35 cellular contexts compared by ENCODE assay signal in the genomic region with DNA sequence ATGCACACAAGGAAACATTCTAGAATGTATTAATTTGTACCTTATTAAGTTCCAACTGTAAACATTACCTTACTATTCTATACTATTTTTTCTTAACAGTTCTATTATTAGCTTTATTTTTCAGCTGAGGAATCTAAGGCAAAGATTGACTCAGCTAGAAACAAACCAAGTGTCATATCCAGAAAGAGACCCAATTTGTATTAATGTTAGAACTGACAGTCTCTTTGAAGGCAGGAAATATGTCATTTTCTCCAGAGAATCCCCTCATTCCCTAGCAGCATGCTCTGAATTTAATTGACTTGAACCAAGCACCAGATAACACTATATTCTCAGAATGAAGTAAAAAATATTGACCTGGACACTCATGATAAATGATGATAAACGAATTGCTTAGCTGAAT.
DNase-seq lines count a peak whose midpoint lies in the region; ATAC-seq, FAIRE-seq and TF ChIP-seq lines count a peak whose summit lies in the region.
"Had no signal": no experiment of that assay in that cellular context is flagged by ENCODE, and none has a peak within 500 bp of the region (broad histone marks: within the 10 kb centered on the region; RNA-seq: fewer than 3 reads in every experiment).

No MANE protein-coding gene starts in this region.

- no peak overlapping the region for H3K4me3 Mint-ChIP-seq in chondrocyte (ENCODE audit: unreplicated experiment)
- H3K4me3 Mint-ChIP-seq: B cell; CD14-positive monocyte; CD4-positive, alpha-beta memory T cell; CD4-positive, alpha-beta T cell; CD4-positive, CD25-positive, alpha-beta regulatory T cell; CD8-positive, alpha-beta memory T cell; CD8-positive, alpha-beta T cell had no signal

- no peak for DNase-seq in GM12878 (ENCODE audit: low read depth, low spot score)
- DNase-seq in chondrocyte (ENCODE audit: low spot score) = no peak
- DNase-seq in GM20000 (ENCODE audit: low spot score) = no peak
- DNase-seq: 8988T; ACHN; AML-193; BE2C; C1 segment of cervical spinal cord; Caco-2; Calu3; CD4-positive, alpha-beta memory T cell; CD4-positive, alpha-beta T cell; CD4-positive, CD25-positive, alpha-beta regulatory T cell; CD8-positive, alpha-beta memory T cell; CD8-positive, alpha-beta T cell; COR-L47; DMS 273 treated with DMSO at 0.1 percent for 48 hours; DMS153; DMS53; DMS79; DMS79 treated with DMSO at 0.1 percent for 48 hours; DND-41; EL had no signal

- H3K27ac ChIP-seq in GM12878 (ENCODE audit: control insufficient read depth, insufficient read depth) = no peak overlapping the region
- peak overlapping the region; percentile 64 for H3K27ac ChIP-seq in neural cell (ENCODE audit: low read length)
- H3K27ac ChIP-seq: 22Rv1; A549; BLaER1; BLaER1 treated with 17β-estradiol and CSF1 and Interleukin-3, amounts not matched to agents 10 nM and 100 nM; C4-2B had no signal

- FAIRE-seq in GM12878 (lab: Jason Lieb, UNC) = no peak
- FAIRE-seq: A204.1, A549, D721Med had no signal

- no peak for TF ChIP-seq RAD21 in GM12878 (IDR thresholded peaks at IDR 0.05; ENCODE audit: insufficient read depth, low read depth, low read length)
- no peak for TF ChIP-seq RAD21 in neural cell (conservative IDR thresholded peaks at IDR 0.05)

- H3K9me3 ChIP-seq in GM12878 (replicated peaks; ENCODE audit: control insufficient read depth, insufficient read depth, low read length) = no peaks in the 10 kb centered on the region
- no peaks in the 10 kb centered on the region for H3K9me3 ChIP-seq in neural cell (ENCODE audit: low read length)
- H3K9me3 ChIP-seq: A549, BE2C, BLaER1, Caco-2 had no signal

- TF ChIP-seq EP300 in GM12878 (IDR thresholded peaks at IDR 0.05; ENCODE audit: borderline replicate concordance in 1 of 2, control insufficient read depth in 1 of 2, low read depth in 2 of 2, low read length in 2 of 2) (no peak), neural cell (conservative IDR thresholded peaks at IDR 0.05; ENCODE audit: poor library complexity, severe bottlenecking) (peak; percentile 84)

- TF ChIP-seq CTCF in GM12878 (IDR thresholded peaks at IDR 0.05 in 2 of 3, conservative IDR thresholded peaks at IDR 0.05 in 1 of 3; ENCODE audit: control insufficient read depth in 2 of 3, extremely low read depth in 1 of 3, insufficient read depth in 1 of 3, low read depth in 3 of 3, low read length in 3 of 3) (no peak), neural cell (IDR thresholded peaks at IDR 0.05; ENCODE audit: poor library complexity, severe bottlenecking) (no peak), chondrocyte (IDR thresholded peaks at IDR 0.05) (no peak), GM20000 (IDR thresholded peaks at IDR 0.05; ENCODE audit: extremely low read depth, missing control alignments) (no peak)

- H3K36me3 Mint-ChIP-seq in chondrocyte (ENCODE audit: low read depth) = no peaks in the 10 kb centered on the region
- H3K36me3 Mint-ChIP-seq: CD14-positive monocyte; CD4-positive, alpha-beta memory T cell; CD4-positive, CD25-positive, alpha-beta regulatory T cell; CD8-positive, alpha-beta memory T cell; CD8-positive, alpha-beta T cell had no signal

- H3K27ac Mint-ChIP-seq in chondrocyte (ENCODE audit: unreplicated experiment) = no peak overlapping the region
- H3K27ac Mint-ChIP-seq: B cell; CD4-positive, alpha-beta memory T cell; CD4-positive, alpha-beta T cell; CD4-positive, CD25-positive, alpha-beta regulatory T cell; CD8-positive, alpha-beta memory T cell; CD8-positive, alpha-beta T cell had no signal

- H4K20me1 ChIP-seq in GM12878 (ENCODE audit: control insufficient read depth, insufficient read depth) = no peaks in the 10 kb centered on the region
- no peaks in the 10 kb centered on the region for H4K20me1 ChIP-seq in neural cell (ENCODE audit: insufficient read depth)
- H4K20me1 ChIP-seq: BLaER1; BLaER1 treated with 17β-estradiol and CSF1 and Interleukin-3, amounts not matched to agents 10 nM and 100 nM had no signal

- no peaks in the 10 kb centered on the region for H3K27me3 ChIP-seq in GM12878 (replicated peaks in 1 of 2; ENCODE audit: control insufficient read depth in 2 of 2, insufficient read depth in 2 of 2, low read length in 1 of 2)
- no peaks in the 10 kb centered on the region for H3K27me3 ChIP-seq in neural cell (ENCODE audit: insufficient read depth, low read depth, low read length)
- H3K27me3 ChIP-seq: BE2C; BLaER1; BLaER1 treated with 17β-estradiol and CSF1 and Interleukin-3, amounts not matched to agents 10 nM and 100 nM had no signal

- in situ Hi-C loops in GM12878 (cut with MboI) = no loop called here

- BruUV-seq in GM12878 (replicated peaks; lab: Mats Ljungman, UMichigan) = no TSS peak

- no peaks in the 10 kb centered on the region for H3K36me3 ChIP-seq in GM12878 (ENCODE audit: control insufficient read depth in 2 of 2, insufficient read depth in 2 of 2, low read length in 1 of 2)
- no peaks in the 10 kb centered on the region for H3K36me3 ChIP-seq in neural cell (ENCODE audit: insufficient read depth, low read length)
- H3K36me3 ChIP-seq: BE2C; BLaER1; BLaER1 treated with 17β-estradiol and CSF1 and Interleukin-3, amounts not matched to agents 10 nM and 100 nM had no signal

- H3F3A ChIP-seq in neural cell (ENCODE audit: insufficient read depth, low read length, poor library complexity, severe bottlenecking) = no peaks in the 10 kb centered on the region

- POLR2A ChIA-PET in GM12878 (lab: Charles Lee) = no interaction called here

- intact Hi-C loops in GM12878 (cut with micrococcal nuclease; ENCODE audit: unreplicated experiment) = no loop called here

- no peaks in the 10 kb centered on the region; the same call in 1 of the 2 replicates for H3K4me1 ChIP-seq in GM12878 (ENCODE audit: control insufficient read depth, insufficient read depth, low read length)
- H3K4me1 ChIP-seq: A549; BE2C; BLaER1; BLaER1 treated with 17β-estradiol and CSF1 and Interleukin-3, amounts not matched to agents 10 nM and 100 nM; Caco-2 had no signal

- CTCF ChIA-PET in GM12878 (lab: Yijun Ruan, JAX) = no interaction called here

- H3K9me3 Mint-ChIP-seq in chondrocyte (ENCODE audit: low read depth) = peaks cover 5% of the 10 kb centered on the region
- H3K9me3 Mint-ChIP-seq: CD8-positive, alpha-beta memory T cell had no signal

- H3K9me2 ChIP-seq in neural cell (ENCODE audit: insufficient read depth, low read length) = no peaks in the 10 kb centered on the region

- SMC1A ChIA-PET in GM12878 (lab: Charles Lee; ENCODE audit: uncharacterized antibody, unreplicated experiment) = no interaction called here

- H3K79me2 ChIP-seq in GM12878 (ENCODE audit: control insufficient read depth, insufficient read depth, low read length) = no peaks in the 10 kb centered on the region
- H3K79me2 ChIP-seq in neural cell (replicated peaks; ENCODE audit: insufficient read depth, low read length) = no peaks in the 10 kb centered on the region

- H3K27me3 Mint-ChIP-seq in chondrocyte (ENCODE audit: low read depth) = peaks cover 12% of the 10 kb centered on the region
- H3K27me3 Mint-ChIP-seq: B cell; CD4-positive, alpha-beta T cell; CD4-positive, CD25-positive, alpha-beta regulatory T cell had no signal

- H2AFZ ChIP-seq in GM12878 (ENCODE audit: control insufficient read depth, low read depth, low read length) (no peak overlapping the region), neural cell (ENCODE audit: low read depth, low read length) (no peak overlapping the region)

- ATAC-seq in GM18907 (IDR thresholded peaks at IDR 0.05; ENCODE audit: unreplicated experiment) (peak; percentile 34), GM12878 (no peak; the same call in 2 of the 3 replicates), GM21528 (IDR thresholded peaks at IDR 0.05; ENCODE audit: low FRiP score, unreplicated experiment) (no peak)
- ATAC-seq: A549; CD8-positive, alpha-beta T cell had no signal

- H3K9ac ChIP-seq in GM12878 (ENCODE audit: control insufficient read depth, insufficient read depth, low read length) = no peak overlapping the region
- H3K9ac ChIP-seq in neural cell (ENCODE audit: low read length) = no peak overlapping the region
- H3K9ac ChIP-seq: BLaER1; BLaER1 treated with 17β-estradiol and CSF1 and Interleukin-3, amounts not matched to agents 10 nM and 100 nM had no signal

- WGBS in GM12878 (ENCODE audit: insufficient coverage, insufficient replicate concordance, low lambda C conversion rate, missing lambda C conversion rate) = 0% methylated on average over 1 of the region's 1 CpG

- H3K4me3 ChIP-seq in GM12878 (no peak overlapping the region), neural cell (ENCODE audit: low read length) (peak overlapping the region; percentile 19)
- H3K4me3 ChIP-seq: A549; BLaER1; BLaER1 treated with 17β-estradiol and CSF1 and Interleukin-3, amounts not matched to agents 10 nM and 100 nM had no signal

- TF ChIP-seq POLR2A in GM12878 (IDR thresholded peaks at IDR 0.05; ENCODE audit: low read depth, low read length) = no peak

- H3K4me1 Mint-ChIP-seq in chondrocyte (ENCODE audit: low read depth) = no peaks in the 10 kb centered on the region
- H3K4me1 Mint-ChIP-seq: B cell; CD14-positive monocyte; CD8-positive, alpha-beta memory T cell had no signal

- no peak overlapping the region for H3K4me2 ChIP-seq in GM12878 (ENCODE audit: control insufficient read depth, insufficient read depth)
- no peak overlapping the region for H3K4me2 ChIP-seq in neural cell (ENCODE audit: low read length)
- H3K4me2 ChIP-seq: A549; BLaER1; BLaER1 treated with 17β-estradiol and CSF1 and Interleukin-3, amounts not matched to agents 10 nM and 100 nM had no signal

- RAD21 ChIA-PET in GM12878 (lab: Charles Lee; ENCODE audit: unreplicated experiment) = no interaction called here

TF ChIP-seq in GM12878, 131 proteins besides CTCF, POLR2A, EP300 and RAD21 (continues in another document):
- 0 out of 2 replicates have a peak, but pooled peaks have one; percentile 47 for TF ChIP-seq MEF2A (IDR thresholded peaks at IDR 0.05; ENCODE audit: insufficient read depth, low read depth, low read length)
- TF ChIP-seq IKZF1 (conservative IDR thresholded peaks at IDR 0.05) = no peak
- peak; percentile 59; the same call in 1 of the 2 replicates for TF ChIP-seq TCF7 (IDR thresholded peaks at IDR 0.05; ENCODE audit: borderline replicate concordance)
- TF ChIP-seq RB1 (IDR thresholded peaks at IDR 0.05; ENCODE audit: borderline replicate concordance) = no peak
- no peak for TF ChIP-seq ETV6 (conservative IDR thresholded peaks at IDR 0.05 in 1 of 2, IDR thresholded peaks at IDR 0.05 in 1 of 2; ENCODE audit: borderline replicate concordance in 1 of 2, low read depth in 1 of 2)
- no peak for TF ChIP-seq KDM1A (IDR thresholded peaks at IDR 0.05; ENCODE audit: borderline replicate concordance)

TF ChIP-seq in neural cell, 6 proteins besides CTCF, POLR2A, EP300 and RAD21 (continues in another document):
- TF ChIP-seq EZH2 (IDR thresholded peaks at IDR 0.05; ENCODE audit: borderline replicate concordance, insufficient read depth, low read length, poor library complexity, severe bottlenecking) = no peak
